In the genomic region with DNA sequence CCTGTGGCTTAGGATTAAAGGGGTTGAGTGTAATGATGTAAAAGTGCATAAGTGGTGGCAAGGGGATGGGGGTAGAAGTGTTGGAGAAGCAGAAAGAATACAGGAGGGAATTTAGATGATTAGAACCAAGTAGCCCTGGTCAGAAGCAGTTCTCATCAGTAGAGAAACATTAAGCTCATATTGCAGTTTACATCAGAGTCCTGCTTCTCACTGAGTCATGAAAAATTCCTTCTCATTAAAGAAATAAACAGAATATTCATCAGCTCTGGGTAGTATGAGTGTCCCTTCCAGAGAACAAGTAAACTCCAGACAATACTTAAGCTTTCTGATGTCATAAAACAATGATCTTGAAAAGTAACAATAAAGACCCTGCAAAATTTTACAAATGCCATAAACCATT, we compare ENCODE assay signal across 23 cellular contexts. TPM values are rescaled to one million over a fixed set of nuclear protein-coding genes. Genes with fewer than 3 reads are reported as not detected.
"Had no signal": no experiment of that assay in that cellular context is flagged by ENCODE, and none has a peak within 500 bp of the region (broad histone marks: within the 10 kb centered on the region; RNA-seq: fewer than 3 reads in every experiment).

No MANE protein-coding gene starts in this region.

- H3K4me3 ChIP-seq: ascending aorta, coronary artery, hepatocyte, mucosa of descending colon, tibial artery had no signal

- H3K27ac ChIP-seq: ascending aorta, coronary artery, hepatocyte, parathyroid adenoma, tibial artery had no signal

- H3K27me3 ChIP-seq: ascending aorta, hepatocyte, tibial artery had no signal

- DNase-seq: activated B cell treated with CpG ODN at 0.5 μM for 24 hours; activated CD4-positive, alpha-beta T cell treated with anti-CD3 and anti-CD28 coated beads for 48 hours; activated CD8-positive, alpha-beta memory T cell treated with anti-CD3 and anti-CD28 coated beads, Interleukin-2, amount 50 U/mL, for 4 hours; activated CD8-positive, alpha-beta T cell treated with anti-CD3 and anti-CD28 coated beads, Interleukin-2, amount 10 ng/mL, durations not matched to agents 7 days and 5 days; activated gamma-delta T cell treated with Interleukin-2 at 50 U/mL for 16 hours; activated naive CD8-positive, alpha-beta T cell treated with anti-CD3 and anti-CD28 coated beads for 36 hours; activated T-cell treated with anti-CD3 and anti-CD28 coated beads, Interleukin-2, amount 50 U/mL, for 72 hours; central memory CD4-positive, alpha-beta T cell; effector CD4-positive, alpha-beta T cell; mucosa of descending colon; naive thymus-derived CD4-positive, alpha-beta T cell; stimulated activated CD4-positive, alpha-beta T cell treated with anti-CD3 and anti-CD28 coated beads, Interleukin-15, amount 100 ng/mL, for 24 hours; stimulated activated CD4-positive, alpha-beta T cell treated with anti-CD3 and anti-CD28 coated beads, Interleukin-4, amount 100 ng/mL, for 1 hour; stimulated activated naive B cell treated with anti-CD40 and anti-IgM and Interleukin-4, amounts not matched to agents 10 μg/mL and 1 μg/mL and 100 μg/mL, for 72 hours; T-helper 2 cell; tibial artery had no signal

- ATAC-seq: activated CD8-positive, alpha-beta T cell treated with anti-CD3 and anti-CD28 coated beads, Interleukin-2, amount 10 ng/mL, durations not matched to agents 7 days and 5 days; activated T-cell treated with anti-CD3 and anti-CD28 coated beads, Interleukin-2, amount 50 U/mL, for 72 hours; left lobe of liver; mucosa of descending colon; naive thymus-derived CD4-positive, alpha-beta T cell; stimulated activated naive B cell treated with anti-CD40 and anti-IgM and Interleukin-4, amounts not matched to agents 10 μg/mL and 1 μg/mL and 100 μg/mL, for 72 hours had no signal

- H3K9me3 ChIP-seq: ascending aorta, mucosa of descending colon, tibial artery had no signal

- FAIRE-seq: keratinocyte, urothelium cell line had no signal

RNA-seq across cellular contexts. Expression of gene LRRIQ3, which starts 36.5 kb away (rescaled TPM):
- total RNA-seq: ascending aorta had no signal
- polyA plus RNA-seq: hepatocyte had no signal
